In genomic region chr1:228415853-228416216, GRCh38 we compare ENCODE assay signal across 8 cellular contexts. TPM values are rescaled to one million over a fixed set of nuclear protein-coding genes. Genes with fewer than 3 reads are reported as not detected.
DNase-seq lines count a peak whose midpoint lies in the region; ATAC-seq, FAIRE-seq and TF ChIP-seq lines count a peak whose summit lies in the region.
"Had no signal": no experiment of that assay in that cellular context is flagged by ENCODE, and none has a peak within 500 bp of the region (broad histone marks: within the 10 kb centered on the region; RNA-seq: fewer than 3 reads in every experiment).

No MANE protein-coding gene starts in this region.

- peaks cover 4% of the 10 kb centered on the region for H3F3A ChIP-seq in smooth muscle cell (ENCODE audit: low read depth)

- peak; percentile 92 for FAIRE-seq in HTR-8/SVneo (lab: Jason Lieb, UNC)

- H3K79me2 ChIP-seq in smooth muscle cell (ENCODE audit: low read depth), result no peaks in the 10 kb centered on the region

- DNase-seq in HTR-8/SVneo (ENCODE audit: insufficient read length, low spot score) (no peak), smooth muscle cell (lab: John Stamatoyannopoulos, UW; ENCODE audit: unreplicated experiment) (no peak), hepatic stellate cell (ENCODE audit: low spot score) (no peak), CD1c-positive myeloid dendritic cell (ENCODE audit: extremely low spot score) (no peak)
- DNase-seq: KBM-7 had no signal

- no peaks in the 10 kb centered on the region for H3K36me3 ChIP-seq in smooth muscle cell (ENCODE audit: low read depth)

- no peaks in the 10 kb centered on the region for H3K9me3 ChIP-seq in smooth muscle cell (replicated peaks; ENCODE audit: low read depth)

- peak overlapping the region; percentile 94 for H3K4me2 ChIP-seq in smooth muscle cell

- H3K4me3 ChIP-seq in iPS-11a (ENCODE audit: low read depth, low read length) (peak overlapping the region; percentile 51), smooth muscle cell (peak overlapping the region; percentile 68)

- H3K36me3 Mint-ChIP-seq in activated naive CD8-positive, alpha-beta T cell, result no peaks in the 10 kb centered on the region

- H4K20me1 ChIP-seq in smooth muscle cell (ENCODE audit: low read depth), result no peaks in the 10 kb centered on the region

- no peak overlapping the region for H3K27ac Mint-ChIP-seq in activated naive CD8-positive, alpha-beta T cell

- peaks cover 16% of the 10 kb centered on the region for H3K4me1 Mint-ChIP-seq in activated naive CD8-positive, alpha-beta T cell (ENCODE audit: low read depth)

- peaks cover 13% of the 10 kb centered on the region for H3K4me1 ChIP-seq in smooth muscle cell (ENCODE audit: low read depth)

- H3K4me3 Mint-ChIP-seq in activated naive CD8-positive, alpha-beta T cell, result peak overlapping the region; percentile 60

- no peaks in the 10 kb centered on the region for H3K9me3 Mint-ChIP-seq in activated naive CD8-positive, alpha-beta T cell (ENCODE audit: low read depth)

- TF ChIP-seq CTCF in smooth muscle cell (IDR thresholded peaks at IDR 0.05; ENCODE audit: borderline replicate concordance, insufficient read depth, poor library complexity, severe bottlenecking), result no peak

- H3K27ac ChIP-seq in smooth muscle cell (ENCODE audit: low read depth), result no peak overlapping the region

- peak overlapping the region; percentile 9 for H3K9ac ChIP-seq in smooth muscle cell (ENCODE audit: low read depth)

- H3K27me3 Mint-ChIP-seq in activated naive CD8-positive, alpha-beta T cell, result peaks cover 3% of the 10 kb centered on the region

- no peak for ATAC-seq in GM19452 (IDR thresholded peaks at IDR 0.05; ENCODE audit: unreplicated experiment)

- no peaks in the 10 kb centered on the region for H3K27me3 ChIP-seq in smooth muscle cell (ENCODE audit: low read depth)

- WGBS in smooth muscle cell (ENCODE audit: low lambda C conversion rate), result 28% methylated on average over 22 of the region's 23 CpGs

- H2AFZ ChIP-seq in smooth muscle cell (ENCODE audit: low read depth), result peak overlapping the region; percentile 76

RNA-seq across cellular contexts. Expression of gene TRIM17, which starts 0.8 kb away (rescaled TPM):
- total RNA-seq in smooth muscle cell, result 1.4 and 1.6 TPM in 2 replicates
- polyA plus RNA-seq in smooth muscle cell, result 1.5 and 4.4 TPM in 2 replicates

RNA-seq across cellular contexts. Expression of gene TRIM11, which starts 9.2 kb away (rescaled TPM):
- 7.8 and 14.6 TPM in 2 replicates for total RNA-seq in smooth muscle cell
- 11.5 and 14.0 TPM in 2 replicates for polyA plus RNA-seq in smooth muscle cell
